Comparison of ENCODE assay signal across 1 cellular context in genomic region chr17:81386141-81386645, GRCh38.
TF ChIP-seq lines count a peak whose summit lies in the region.

No MANE protein-coding gene starts in this region.

TF ChIP-seq in K562, 482 proteins besides CTCF, POLR2A, EP300 and RAD21 (continued from another document):
- TF ChIP-seq, protein P1, sequence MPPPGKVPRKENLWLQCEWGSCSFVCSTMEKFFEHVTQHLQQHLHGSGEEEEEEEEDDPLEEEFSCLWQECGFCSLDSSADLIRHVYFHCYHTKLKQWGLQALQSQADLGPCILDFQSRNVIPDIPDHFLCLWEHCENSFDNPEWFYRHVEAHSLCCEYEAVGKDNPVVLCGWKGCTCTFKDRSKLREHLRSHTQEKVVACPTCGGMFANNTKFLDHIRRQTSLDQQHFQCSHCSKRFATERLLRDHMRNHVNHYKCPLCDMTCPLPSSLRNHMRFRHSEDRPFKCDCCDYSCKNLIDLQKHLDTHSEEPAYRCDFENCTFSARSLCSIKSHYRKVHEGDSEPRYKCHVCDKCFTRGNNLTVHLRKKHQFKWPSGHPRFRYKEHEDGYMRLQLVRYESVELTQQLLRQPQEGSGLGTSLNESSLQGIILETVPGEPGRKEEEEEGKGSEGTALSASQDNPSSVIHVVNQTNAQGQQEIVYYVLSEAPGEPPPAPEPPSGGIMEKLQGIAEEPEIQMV (tag; conservative IDR thresholded peaks at IDR 0.05; ENCODE audit: low read depth): no peak
- no peak for TF ChIP-seq ZNF324 (CRISPR knock-in tag; IDR thresholded peaks at IDR 0.05)
- no peak for TF ChIP-seq KHSRP (IDR thresholded peaks at IDR 0.05)
